ENCODE assay signal across 18 cellular contexts in the genomic region with DNA sequence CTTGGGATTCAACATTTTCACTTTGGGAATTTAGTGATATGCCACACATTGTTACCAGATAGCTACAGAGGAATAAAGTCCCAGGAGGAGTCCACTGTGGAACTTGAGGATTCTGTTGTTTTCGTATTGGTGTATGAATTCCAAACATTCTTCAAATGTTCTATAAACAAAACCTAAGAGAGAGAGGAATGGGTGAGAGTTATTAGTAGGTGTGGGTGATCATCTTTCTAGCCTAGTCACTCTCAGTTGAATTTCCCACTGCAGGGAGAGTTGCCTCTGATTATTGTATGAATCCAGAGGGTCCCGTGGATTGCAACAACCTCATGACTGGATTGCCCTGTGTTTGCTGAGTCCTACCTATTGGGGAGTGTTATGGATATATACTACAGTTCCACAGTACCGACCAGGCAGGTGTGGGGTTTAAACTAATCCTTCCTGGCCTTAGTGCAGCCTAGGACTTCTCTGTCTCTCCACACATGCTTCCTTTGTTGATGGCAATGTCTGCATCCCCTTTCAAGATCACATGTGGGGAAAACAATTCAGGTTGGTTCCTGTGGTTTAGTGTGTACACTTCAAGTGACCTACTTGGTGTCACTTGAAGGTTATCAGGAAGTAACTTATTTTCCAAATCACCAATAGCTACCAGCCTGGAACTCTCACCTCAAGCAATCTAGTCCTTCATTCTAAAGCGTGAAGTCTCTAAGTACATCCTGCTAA.
DNase-seq lines count a peak whose midpoint lies in the region; ATAC-seq, FAIRE-seq and TF ChIP-seq lines count a peak whose summit lies in the region.
"Had no signal": no experiment of that assay in that cellular context is flagged by ENCODE, and none has a peak within 500 bp of the region (broad histone marks: within the 10 kb centered on the region; RNA-seq: fewer than 3 reads in every experiment).

No MANE protein-coding gene starts in this region.

- H2AFZ ChIP-seq in HepG2 (ENCODE audit: low read length), result no peak overlapping the region
- peak overlapping the region; percentile 3; the same call in 1 of the 2 replicates for H2AFZ ChIP-seq in Loucy (ENCODE audit: low read length)
- H2AFZ ChIP-seq: neural progenitor cell had no signal

- H3K79me2 ChIP-seq in HepG2 (ENCODE audit: insufficient read depth, low read length) (no peaks in the 10 kb centered on the region), Loucy (ENCODE audit: insufficient read depth, low read length) (no peaks in the 10 kb centered on the region)

- no peaks in the 10 kb centered on the region for H3K36me3 ChIP-seq in HepG2 (replicated peaks in 1 of 2; ENCODE audit: control insufficient read depth in 1 of 2, insufficient read depth in 2 of 2, low read length in 2 of 2)
- no peaks in the 10 kb centered on the region for H3K36me3 ChIP-seq in right lobe of liver
- H3K36me3 ChIP-seq in Loucy (ENCODE audit: insufficient read depth, low read length), result no peaks in the 10 kb centered on the region
- no peaks in the 10 kb centered on the region for H3K36me3 ChIP-seq in upper lobe of right lung
- H3K36me3 ChIP-seq: ascending aorta, neural progenitor cell had no signal

- POLR2A ChIA-PET in HepG2 (lab: Yijun Ruan, JAX), result no interaction called here

- BruUV-seq in HepG2 (replicated peaks; lab: Mats Ljungman, UMichigan), result no TSS peak

- no peaks in the 10 kb centered on the region for H3K9me2 ChIP-seq in Loucy (replicated peaks; ENCODE audit: low read depth, low read length)

- no peak for TF ChIP-seq CTCF in HepG2 (CRISPR knock-in tag; IDR thresholded peaks at IDR 0.05)
- no peak for TF ChIP-seq CTCF in right lobe of liver (IDR thresholded peaks at IDR 0.05)
- no peak for TF ChIP-seq CTCF in Loucy (conservative IDR thresholded peaks at IDR 0.05; ENCODE audit: low read length)
- no peak for TF ChIP-seq CTCF in fibroblast of pulmonary artery (IDR thresholded peaks at IDR 0.05; ENCODE audit: low read length, missing control alignments)
- no peak for TF ChIP-seq CTCF in upper lobe of right lung (IDR thresholded peaks at IDR 0.05)

- no peak for TF ChIP-seq RAD21 in HepG2 (CRISPR knock-in tag; IDR thresholded peaks at IDR 0.05)

- peak overlapping the region; percentile 18; the same call in 1 of the 2 replicates for H3K4me2 ChIP-seq in HepG2 (ENCODE audit: low read depth, low read length)
- peak overlapping the region; percentile 28 for H3K4me2 ChIP-seq in Loucy (ENCODE audit: low read depth, low read length, poor library complexity, severe bottlenecking)
- H3K4me2 ChIP-seq: neural progenitor cell had no signal

- H3K4me1 ChIP-seq in HepG2 (ENCODE audit: insufficient read depth, low read length) (peaks cover 39% of the 10 kb centered on the region), right lobe of liver (peaks cover 0 to 12% (median 0%) of the 10 kb centered on the region in 4 donors), Loucy (ENCODE audit: insufficient read depth, low read length, poor library complexity, severe bottlenecking) (peaks cover 11% of the 10 kb centered on the region), upper lobe of right lung (no peaks in the 10 kb centered on the region)

- intact Hi-C loops in HepG2 (cut with micrococcal nuclease; ENCODE audit: unreplicated experiment), result no loop called here
- intact Hi-C loops in right lobe of liver (cut with DNase I), result no loop called here
- intact Hi-C loops in upper lobe of right lung (cut with DNase I), result no loop called here

- H3K27me3 ChIP-seq in HepG2 (ENCODE audit: control insufficient read depth in 1 of 2, insufficient read depth in 2 of 2, low read length in 2 of 2) (peaks cover 0 to 10% of the 10 kb centered on the region in 2 experiments; a peak in 2 of 5 replicates), right lobe of liver (no peaks in the 10 kb centered on the region), Loucy (ENCODE audit: insufficient read depth, low read length, poor library complexity, severe bottlenecking) (no peaks in the 10 kb centered on the region), upper lobe of right lung (no peaks in the 10 kb centered on the region)
- H3K27me3 ChIP-seq: ascending aorta, neural progenitor cell had no signal

- ATAC-seq in HepG2, result peak; percentile 31; the same call in 1 of the 3 replicates
- ATAC-seq in right lobe of liver, result no peak
- ATAC-seq in upper lobe of right lung, result peak; percentile 39
- no peak for ATAC-seq in HG02623 (IDR thresholded peaks at IDR 0.05; ENCODE audit: unreplicated experiment)
- ATAC-seq: Right ventricle myocardium inferior had no signal

- H4K20me1 ChIP-seq in HepG2 (ENCODE audit: insufficient read depth, low read length) (no peaks in the 10 kb centered on the region), Loucy (ENCODE audit: insufficient read depth, low read length, poor library complexity, severe bottlenecking) (no peaks in the 10 kb centered on the region)

- no peak overlapping the region for H3K4me3 ChIP-seq in HepG2 (replicated peaks in 1 of 3; ENCODE audit: insufficient read depth in 1 of 3, low read depth in 2 of 3, low read length in 3 of 3)
- H3K4me3 ChIP-seq in right lobe of liver, result no peak overlapping the region
- H3K4me3 ChIP-seq in Loucy (ENCODE audit: low read length, poor library complexity, severe bottlenecking), result no peak overlapping the region
- no peak overlapping the region for H3K4me3 ChIP-seq in fibroblast of pulmonary artery (replicated peaks; ENCODE audit: low read depth, low read length)
- no peak overlapping the region for H3K4me3 ChIP-seq in upper lobe of right lung
- H3K4me3 ChIP-seq: ascending aorta, neural progenitor cell had no signal

- no peaks in the 10 kb centered on the region for H3K9me3 ChIP-seq in HepG2 (ENCODE audit: low read length)
- no peaks in the 10 kb centered on the region for H3K9me3 ChIP-seq in right lobe of liver
- no peaks in the 10 kb centered on the region for H3K9me3 ChIP-seq in Loucy (ENCODE audit: insufficient read depth, low read depth, low read length)
- no peaks in the 10 kb centered on the region for H3K9me3 ChIP-seq in upper lobe of right lung
- H3K9me3 ChIP-seq: ascending aorta had no signal

- no peaks in the 10 kb centered on the region for H3F3A ChIP-seq in Loucy (ENCODE audit: low read depth)

- no peak for TF ChIP-seq EP300 in HepG2 (IDR thresholded peaks at IDR 0.05; ENCODE audit: low read depth in 2 of 2, low read length in 2 of 2)
- TF ChIP-seq EP300 in HepG2 (CRISPR knock-in tag; IDR thresholded peaks at IDR 0.05; ENCODE audit: borderline replicate concordance), result no peak

- FAIRE-seq in HepG2 (lab: Jason Lieb, UNC), result no peak
- FAIRE-seq: islet of Langerhans had no signal

- H3K27ac ChIP-seq in HepG2 (ENCODE audit: extremely low read length, insufficient read depth, low read length), result no peak overlapping the region
- no peak overlapping the region for H3K27ac ChIP-seq in right lobe of liver
- H3K27ac ChIP-seq in upper lobe of right lung, result no peak overlapping the region
- H3K27ac ChIP-seq: neural progenitor cell had no signal

- in situ Hi-C loops in HepG2 (cut with HindIII; ENCODE audit: extremely low pct_ligation_motif_present, low pct_unique_long_range_greater_than_20kb), result no loop called here

- H3K9ac ChIP-seq in HepG2 (ENCODE audit: insufficient read depth, low read depth, low read length), result no peak overlapping the region
- no peak overlapping the region for H3K9ac ChIP-seq in Loucy (ENCODE audit: low read depth, low read length, poor library complexity, severe bottlenecking)
- H3K9ac ChIP-seq: neural progenitor cell had no signal

- TF ChIP-seq POLR2A in HepG2 (IDR thresholded peaks at IDR 0.05; ENCODE audit: insufficient read depth in 1 of 2, low read depth in 2 of 2, low read length in 2 of 2) (no peak), right lobe of liver (IDR thresholded peaks at IDR 0.05) (no peak)

- CTCF ChIA-PET in HepG2 (lab: Yijun Ruan, JAX; ENCODE audit: low intra/inter-chr PET ratio, low total read pairs), result no interaction called here

- WGBS in HepG2 (ENCODE audit: low lambda C conversion rate), result 28% methylated on average over 3 of the region's 4 CpGs
- WGBS in right lobe of liver (ENCODE audit: insufficient coverage, low coverage, low lambda C conversion rate, missing lambda C conversion rate), result 72% methylated on average over 3 of the region's 4 CpGs

- DNase-seq in HepG2 (ENCODE audit: low spot score) (no peak), right lobe of liver (no peak), fibroblast of pulmonary artery (ENCODE audit: low read depth) (peak; percentile 35), upper lobe of right lung (no peak), CD1c-positive myeloid dendritic cell (ENCODE audit: extremely low spot score) (no peak), hypothalamus (lab: John Stamatoyannopoulos, UW) (no peak)
- DNase-seq: activated naive CD4-positive, alpha-beta T cell; AML-193; cortex of kidney; NCI-H1436; stimulated activated CD4-positive, alpha-beta T cell treated with anti-CD3 and anti-CD28 coated beads, Interleukin-1b, Interleukin-23, amount 100 ng/mL, for 48 hours; substantia nigra had no signal

TF ChIP-seq in HepG2, 621 proteins besides CTCF, POLR2A, EP300 and RAD21 (continues in another document):
- no peak for TF ChIP-seq ZNF570 (CRISPR knock-in tag; IDR thresholded peaks at IDR 0.05; ENCODE audit: borderline replicate concordance)
- TF ChIP-seq SUZ12 (IDR thresholded peaks at IDR 0.05; ENCODE audit: low read depth, low read length), result no peak
- TF ChIP-seq, protein P1, sequence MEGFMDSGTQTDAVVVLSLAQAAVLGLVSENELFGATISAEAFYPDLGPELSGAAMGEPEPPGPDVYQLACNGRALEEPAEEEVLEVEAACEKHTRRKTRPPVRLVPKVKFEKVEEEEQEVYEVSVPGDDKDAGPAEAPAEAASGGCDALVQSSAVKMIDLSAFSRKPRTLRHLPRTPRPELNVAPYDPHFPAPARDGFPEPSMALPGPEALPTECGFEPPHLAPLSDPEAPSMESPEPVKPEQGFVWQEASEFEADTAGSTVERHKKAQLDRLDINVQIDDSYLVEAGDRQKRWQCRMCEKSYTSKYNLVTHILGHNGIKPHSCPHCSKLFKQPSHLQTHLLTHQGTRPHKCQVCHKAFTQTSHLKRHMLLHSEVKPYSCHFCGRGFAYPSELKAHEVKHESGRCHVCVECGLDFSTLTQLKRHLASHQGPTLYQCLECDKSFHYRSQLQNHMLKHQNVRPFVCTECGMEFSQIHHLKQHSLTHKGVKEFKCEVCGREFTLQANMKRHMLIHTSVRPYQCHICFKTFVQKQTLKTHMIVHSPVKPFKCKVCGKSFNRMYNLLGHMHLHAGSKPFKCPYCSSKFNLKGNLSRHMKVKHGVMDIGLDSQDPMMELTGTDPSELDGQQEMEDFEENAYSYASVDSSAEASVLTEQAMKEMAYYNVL (CRISPR knock-in tag; IDR thresholded peaks at IDR 0.05; ENCODE audit: borderline replicate concordance), result no peak
- no peak for TF ChIP-seq SNAPC2 (CRISPR knock-in tag; IDR thresholded peaks at IDR 0.05)
- no peak for TF ChIP-seq RBAK (CRISPR knock-in tag; IDR thresholded peaks at IDR 0.05)
- TF ChIP-seq SNAI1 (CRISPR knock-in tag; IDR thresholded peaks at IDR 0.05; ENCODE audit: borderline replicate concordance), result no peak
- TF ChIP-seq POLR2G (IDR thresholded peaks at IDR 0.05; ENCODE audit: low read depth, low read length), result no peak
- no peak for TF ChIP-seq MTF2 (CRISPR knock-in tag; IDR thresholded peaks at IDR 0.05; ENCODE audit: borderline replicate concordance)
- TF ChIP-seq STAG1 (CRISPR knock-in tag; IDR thresholded peaks at IDR 0.05), result no peak

Comparison
In these comparisons a context has a peak if more than half of its experiments do, and no peak if none do; other contexts are left out.
1. ATAC-seq: peak in HepG2 (single experiment) and upper lobe of right lung (single experiment); none in right lobe of liver (0 of 4) and HG02623 (single experiment).